In the genomic region with DNA sequence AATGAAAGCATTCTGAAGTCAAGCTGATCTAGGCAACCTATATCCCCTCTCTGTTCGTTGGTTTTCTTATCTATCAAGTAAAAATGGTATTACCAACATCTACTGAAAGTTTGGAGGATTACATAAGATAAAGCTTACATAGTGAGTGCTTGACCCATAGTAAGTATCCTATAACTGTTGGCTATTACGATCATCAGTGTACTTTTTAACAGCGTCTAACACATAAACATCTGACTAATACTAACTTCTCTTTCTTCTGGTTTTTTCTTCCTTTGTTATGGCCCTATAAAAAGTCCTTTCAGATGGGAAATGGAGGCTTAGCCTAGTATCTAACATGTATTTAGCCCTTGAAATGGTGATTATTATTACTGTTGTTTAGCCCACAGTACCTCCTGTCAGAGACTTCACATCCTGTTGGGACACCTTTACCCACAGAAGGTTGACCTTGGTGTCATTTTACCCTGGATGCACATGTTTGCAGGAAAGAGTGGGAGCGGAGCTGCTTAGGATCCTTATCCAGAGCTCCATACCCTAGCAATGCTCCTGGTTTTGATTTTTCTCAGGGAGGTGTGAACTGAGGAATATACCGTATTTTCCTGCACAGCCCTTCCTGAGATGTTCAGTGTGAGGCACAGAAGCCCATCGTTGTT, we compare ENCODE assay signal across 25 cellular contexts. TPM values are rescaled to one million over a fixed set of nuclear protein-coding genes. Genes with fewer than 3 reads are reported as not detected.
"Had no signal": no experiment of that assay in that cellular context is flagged by ENCODE, and none has a peak within 500 bp of the region (broad histone marks: within the 10 kb centered on the region; RNA-seq: fewer than 3 reads in every experiment).

No MANE protein-coding gene starts in this region.

- DNase-seq: cortex of kidney; effector memory CD4-positive, alpha-beta T cell; foreskin keratinocyte; immature natural killer cell; kidney; left cardiac atrium; left ventricle myocardium superior; mammary epithelial cell; natural killer cell; posterior cingulate gyrus; spleen; stimulated activated CD4-positive, alpha-beta T cell treated with anti-CD3 and anti-CD28 coated beads, Interleukin-15, amount 100 ng/mL, for 24 hours; stimulated activated CD4-positive, alpha-beta T cell treated with anti-CD3 and anti-CD28 coated beads, Interleukin-1b, Interleukin-23, amount 100 ng/mL, for 48 hours; stimulated activated CD4-positive, alpha-beta T cell treated with anti-CD3 and anti-CD28 coated beads, Interleukin-4, amount 100 ng/mL, for 4 hours; stimulated activated naive CD4-positive, alpha-beta T cell; stomach; substantia nigra; transverse colon had no signal

- H3K36me3 ChIP-seq: esophagus muscularis mucosa, stomach, thoracic aorta, transverse colon had no signal

- H3K4me1 ChIP-seq: stomach, transverse colon had no signal

- H3K27me3 ChIP-seq: foreskin keratinocyte, spleen had no signal

- H3K4me3 Mint-ChIP-seq: immature natural killer cell, mesothelial cell of epicardium, natural killer cell, neural crest cell had no signal

- H3K27ac ChIP-seq: epithelial cell of prostate, esophagus muscularis mucosa, foreskin keratinocyte, spleen, stomach, thoracic aorta, transverse colon had no signal

- ATAC-seq: foreskin keratinocyte, left cardiac atrium, left ventricle myocardium superior, natural killer cell, sciatic nerve had no signal

- H3K9me3 ChIP-seq: esophagus muscularis mucosa, spleen, stomach, thoracic aorta, transverse colon had no signal

- H3K4me3 ChIP-seq: esophagus muscularis mucosa, spleen, stomach, thoracic aorta, transverse colon had no signal

- H3K36me3 Mint-ChIP-seq: mesothelial cell of epicardium, natural killer cell had no signal

- H3K9me3 Mint-ChIP-seq: immature natural killer cell, mesothelial cell of epicardium, natural killer cell, neural crest cell had no signal

- H3K27ac Mint-ChIP-seq: mesothelial cell of epicardium had no signal

RNA-seq across cellular contexts. Expression of gene INSYN2B, which starts 6.0 kb away (rescaled TPM):
- total RNA-seq: esophagus muscularis mucosa, natural killer cell, skeletal muscle tissue, transverse colon had no signal
